1 cellular context compared by ENCODE assay signal in the genomic region with DNA sequence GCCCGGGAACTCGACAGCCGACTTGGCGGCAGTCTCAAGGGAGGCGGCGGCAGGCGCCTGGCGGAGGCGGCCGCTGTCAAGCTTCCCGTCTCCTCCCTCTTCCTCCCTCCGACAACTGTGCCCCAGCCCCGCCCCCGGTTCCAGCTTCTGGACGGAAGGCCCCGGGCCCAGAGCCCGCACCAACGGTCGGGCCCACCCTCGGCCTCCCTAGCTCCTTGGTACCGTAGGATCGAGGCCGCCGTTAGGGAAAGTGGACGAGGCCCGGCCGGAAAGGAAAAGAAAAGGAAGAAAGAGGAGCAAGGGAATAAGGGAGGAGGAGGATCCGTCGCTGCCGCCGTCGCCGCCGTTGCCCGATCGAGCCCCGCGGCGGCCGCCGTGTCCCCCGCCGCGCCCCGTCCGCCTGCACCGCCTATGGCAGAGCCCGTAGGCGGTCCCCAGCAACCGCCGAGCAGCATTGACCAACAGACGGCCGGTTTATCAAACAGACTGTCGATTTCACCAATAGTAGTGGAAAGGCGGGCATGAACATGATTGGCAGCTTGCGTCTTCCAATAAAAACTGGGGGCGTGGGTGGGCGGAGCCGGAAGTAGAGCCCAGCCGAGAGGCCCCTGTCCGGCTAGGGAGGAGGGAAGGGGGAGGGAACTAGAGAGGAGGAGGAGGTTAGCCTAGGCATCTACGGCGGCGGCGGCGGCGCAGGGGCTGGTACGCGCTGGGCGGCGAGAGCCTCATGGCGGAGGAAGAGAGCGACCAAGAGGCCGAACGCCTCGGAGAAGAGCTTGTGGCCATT.
TF ChIP-seq lines count a peak whose summit lies in the region.

A gene with protein sequence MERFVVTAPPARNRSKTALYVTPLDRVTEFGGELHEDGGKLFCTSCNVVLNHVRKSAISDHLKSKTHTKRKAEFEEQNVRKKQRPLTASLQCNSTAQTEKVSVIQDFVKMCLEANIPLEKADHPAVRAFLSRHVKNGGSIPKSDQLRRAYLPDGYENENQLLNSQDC (minus strand): TSS at position 413 of the 787 bp plus-strand sequence. CDS start 3,029 bp downstream, outside the sequence.
A gene (plus strand): TSS at position 663 of the 787 bp plus-strand sequence. CDS start 65 bp downstream, at position 728.

TF ChIP-seq in H1, 55 proteins besides CTCF, POLR2A, EP300 and RAD21 (continued from another document):
- TF ChIP-seq CREB1 (IDR thresholded peaks at IDR 0.05) = peak; percentile 50; the same call in 1 of the 2 replicates
- TF ChIP-seq RXRA (IDR thresholded peaks at IDR 0.05; ENCODE audit: insufficient read depth, low read depth, low read length) = no peak
- TF ChIP-seq, protein P1, sequence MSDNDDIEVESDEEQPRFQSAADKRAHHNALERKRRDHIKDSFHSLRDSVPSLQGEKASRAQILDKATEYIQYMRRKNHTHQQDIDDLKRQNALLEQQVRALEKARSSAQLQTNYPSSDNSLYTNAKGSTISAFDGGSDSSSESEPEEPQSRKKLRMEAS (IDR thresholded peaks at IDR 0.05) = peak; percentile 53; the same call in 1 of the 2 replicates
- TF ChIP-seq MAFK (IDR thresholded peaks at IDR 0.05; ENCODE audit: low read depth, low read length) = no peak
- TF ChIP-seq NANOG (IDR thresholded peaks at IDR 0.05; ENCODE audit: insufficient read depth, low read depth, low read length, poor library complexity, severe bottlenecking) = no peak
- peak; percentile 57; the same call in 1 of the 2 replicates for TF ChIP-seq RBBP5 (IDR thresholded peaks at IDR 0.05; ENCODE audit: borderline replicate concordance, low read depth, low read length)
- TF ChIP-seq, protein P2, sequence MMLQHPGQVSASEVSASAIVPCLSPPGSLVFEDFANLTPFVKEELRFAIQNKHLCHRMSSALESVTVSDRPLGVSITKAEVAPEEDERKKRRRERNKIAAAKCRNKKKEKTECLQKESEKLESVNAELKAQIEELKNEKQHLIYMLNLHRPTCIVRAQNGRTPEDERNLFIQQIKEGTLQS (IDR thresholded peaks at IDR 0.05; ENCODE audit: insufficient read depth, low read depth, low read length) = no peak
- peak; percentile 42 for TF ChIP-seq TAF7 (optimal IDR thresholded peaks at IDR 0.05; ENCODE audit: borderline replicate concordance, low read depth, low read length)
- TF ChIP-seq YY1 (IDR thresholded peaks at IDR 0.05; ENCODE audit: low read depth, low read length) = peak; percentile 69; the same call in 1 of the 2 replicates
- TF ChIP-seq SAP30 (IDR thresholded peaks at IDR 0.05; ENCODE audit: insufficient read depth, insufficient replicate concordance, low read length) = no peak
- TF ChIP-seq, protein P3, sequence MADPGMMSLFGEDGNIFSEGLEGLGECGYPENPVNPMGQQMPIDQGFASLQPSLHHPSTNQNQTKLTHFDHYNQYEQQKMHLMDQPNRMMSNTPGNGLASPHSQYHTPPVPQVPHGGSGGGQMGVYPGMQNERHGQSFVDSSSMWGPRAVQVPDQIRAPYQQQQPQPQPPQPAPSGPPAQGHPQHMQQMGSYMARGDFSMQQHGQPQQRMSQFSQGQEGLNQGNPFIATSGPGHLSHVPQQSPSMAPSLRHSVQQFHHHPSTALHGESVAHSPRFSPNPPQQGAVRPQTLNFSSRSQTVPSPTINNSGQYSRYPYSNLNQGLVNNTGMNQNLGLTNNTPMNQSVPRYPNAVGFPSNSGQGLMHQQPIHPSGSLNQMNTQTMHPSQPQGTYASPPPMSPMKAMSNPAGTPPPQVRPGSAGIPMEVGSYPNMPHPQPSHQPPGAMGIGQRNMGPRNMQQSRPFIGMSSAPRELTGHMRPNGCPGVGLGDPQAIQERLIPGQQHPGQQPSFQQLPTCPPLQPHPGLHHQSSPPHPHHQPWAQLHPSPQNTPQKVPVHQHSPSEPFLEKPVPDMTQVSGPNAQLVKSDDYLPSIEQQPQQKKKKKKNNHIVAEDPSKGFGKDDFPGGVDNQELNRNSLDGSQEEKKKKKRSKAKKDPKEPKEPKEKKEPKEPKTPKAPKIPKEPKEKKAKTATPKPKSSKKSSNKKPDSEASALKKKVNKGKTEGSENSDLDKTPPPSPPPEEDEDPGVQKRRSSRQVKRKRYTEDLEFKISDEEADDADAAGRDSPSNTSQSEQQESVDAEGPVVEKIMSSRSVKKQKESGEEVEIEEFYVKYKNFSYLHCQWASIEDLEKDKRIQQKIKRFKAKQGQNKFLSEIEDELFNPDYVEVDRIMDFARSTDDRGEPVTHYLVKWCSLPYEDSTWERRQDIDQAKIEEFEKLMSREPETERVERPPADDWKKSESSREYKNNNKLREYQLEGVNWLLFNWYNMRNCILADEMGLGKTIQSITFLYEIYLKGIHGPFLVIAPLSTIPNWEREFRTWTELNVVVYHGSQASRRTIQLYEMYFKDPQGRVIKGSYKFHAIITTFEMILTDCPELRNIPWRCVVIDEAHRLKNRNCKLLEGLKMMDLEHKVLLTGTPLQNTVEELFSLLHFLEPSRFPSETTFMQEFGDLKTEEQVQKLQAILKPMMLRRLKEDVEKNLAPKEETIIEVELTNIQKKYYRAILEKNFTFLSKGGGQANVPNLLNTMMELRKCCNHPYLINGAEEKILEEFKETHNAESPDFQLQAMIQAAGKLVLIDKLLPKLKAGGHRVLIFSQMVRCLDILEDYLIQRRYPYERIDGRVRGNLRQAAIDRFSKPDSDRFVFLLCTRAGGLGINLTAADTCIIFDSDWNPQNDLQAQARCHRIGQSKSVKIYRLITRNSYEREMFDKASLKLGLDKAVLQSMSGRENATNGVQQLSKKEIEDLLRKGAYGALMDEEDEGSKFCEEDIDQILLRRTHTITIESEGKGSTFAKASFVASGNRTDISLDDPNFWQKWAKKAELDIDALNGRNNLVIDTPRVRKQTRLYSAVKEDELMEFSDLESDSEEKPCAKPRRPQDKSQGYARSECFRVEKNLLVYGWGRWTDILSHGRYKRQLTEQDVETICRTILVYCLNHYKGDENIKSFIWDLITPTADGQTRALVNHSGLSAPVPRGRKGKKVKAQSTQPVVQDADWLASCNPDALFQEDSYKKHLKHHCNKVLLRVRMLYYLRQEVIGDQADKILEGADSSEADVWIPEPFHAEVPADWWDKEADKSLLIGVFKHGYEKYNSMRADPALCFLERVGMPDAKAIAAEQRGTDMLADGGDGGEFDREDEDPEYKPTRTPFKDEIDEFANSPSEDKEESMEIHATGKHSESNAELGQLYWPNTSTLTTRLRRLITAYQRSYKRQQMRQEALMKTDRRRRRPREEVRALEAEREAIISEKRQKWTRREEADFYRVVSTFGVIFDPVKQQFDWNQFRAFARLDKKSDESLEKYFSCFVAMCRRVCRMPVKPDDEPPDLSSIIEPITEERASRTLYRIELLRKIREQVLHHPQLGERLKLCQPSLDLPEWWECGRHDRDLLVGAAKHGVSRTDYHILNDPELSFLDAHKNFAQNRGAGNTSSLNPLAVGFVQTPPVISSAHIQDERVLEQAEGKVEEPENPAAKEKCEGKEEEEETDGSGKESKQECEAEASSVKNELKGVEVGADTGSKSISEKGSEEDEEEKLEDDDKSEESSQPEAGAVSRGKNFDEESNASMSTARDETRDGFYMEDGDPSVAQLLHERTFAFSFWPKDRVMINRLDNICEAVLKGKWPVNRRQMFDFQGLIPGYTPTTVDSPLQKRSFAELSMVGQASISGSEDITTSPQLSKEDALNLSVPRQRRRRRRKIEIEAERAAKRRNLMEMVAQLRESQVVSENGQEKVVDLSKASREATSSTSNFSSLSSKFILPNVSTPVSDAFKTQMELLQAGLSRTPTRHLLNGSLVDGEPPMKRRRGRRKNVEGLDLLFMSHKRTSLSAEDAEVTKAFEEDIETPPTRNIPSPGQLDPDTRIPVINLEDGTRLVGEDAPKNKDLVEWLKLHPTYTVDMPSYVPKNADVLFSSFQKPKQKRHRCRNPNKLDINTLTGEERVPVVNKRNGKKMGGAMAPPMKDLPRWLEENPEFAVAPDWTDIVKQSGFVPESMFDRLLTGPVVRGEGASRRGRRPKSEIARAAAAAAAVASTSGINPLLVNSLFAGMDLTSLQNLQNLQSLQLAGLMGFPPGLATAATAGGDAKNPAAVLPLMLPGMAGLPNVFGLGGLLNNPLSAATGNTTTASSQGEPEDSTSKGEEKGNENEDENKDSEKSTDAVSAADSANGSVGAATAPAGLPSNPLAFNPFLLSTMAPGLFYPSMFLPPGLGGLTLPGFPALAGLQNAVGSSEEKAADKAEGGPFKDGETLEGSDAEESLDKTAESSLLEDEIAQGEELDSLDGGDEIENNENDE (IDR thresholded peaks at IDR 0.05; ENCODE audit: insufficient replicate concordance, low read length) = no peak
- TF ChIP-seq POU5F1 (IDR thresholded peaks at IDR 0.05; ENCODE audit: low read depth, low read length) = no peak
- no peak for TF ChIP-seq TEAD4 (IDR thresholded peaks at IDR 0.05; ENCODE audit: low read depth, low read length)
- TF ChIP-seq JUND (IDR thresholded peaks at IDR 0.05; ENCODE audit: low read length) = no peak
- no peak for TF ChIP-seq RNF2 (IDR thresholded peaks at IDR 0.05; ENCODE audit: borderline replicate concordance, low read depth, low read length, missing control alignments, poor library complexity, severe bottlenecking)
- TF ChIP-seq EGR1 (IDR thresholded peaks at IDR 0.05; ENCODE audit: borderline replicate concordance, low read depth, low read length) = peak; percentile 75
- TF ChIP-seq SP4 (IDR thresholded peaks at IDR 0.05; ENCODE audit: low read length) = peak; percentile 96
- TF ChIP-seq BRCA1 (IDR thresholded peaks at IDR 0.05; ENCODE audit: low read depth, low read length) = no peak
- TF ChIP-seq TCF12 (IDR thresholded peaks at IDR 0.05; ENCODE audit: low read depth, low read length) = no peak
- TF ChIP-seq ASH2L (IDR thresholded peaks at IDR 0.05; ENCODE audit: low read length) = no peak
- TF ChIP-seq KDM4A (IDR thresholded peaks at IDR 0.05; ENCODE audit: low read depth, low read length, severe bottlenecking) = peak; percentile 76
- no peak for TF ChIP-seq KDM5A (IDR thresholded peaks at IDR 0.05; ENCODE audit: low read length)
- TF ChIP-seq, protein P4, sequence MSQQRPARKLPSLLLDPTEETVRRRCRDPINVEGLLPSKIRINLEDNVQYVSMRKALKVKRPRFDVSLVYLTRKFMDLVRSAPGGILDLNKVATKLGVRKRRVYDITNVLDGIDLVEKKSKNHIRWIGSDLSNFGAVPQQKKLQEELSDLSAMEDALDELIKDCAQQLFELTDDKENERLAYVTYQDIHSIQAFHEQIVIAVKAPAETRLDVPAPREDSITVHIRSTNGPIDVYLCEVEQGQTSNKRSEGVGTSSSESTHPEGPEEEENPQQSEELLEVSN (IDR thresholded peaks at IDR 0.05) = no peak
- peak; percentile 95 for TF ChIP-seq CHD2 (IDR thresholded peaks at IDR 0.05; ENCODE audit: low read length)
- peak; percentile 61 for TF ChIP-seq TAF1 (IDR thresholded peaks at IDR 0.05; ENCODE audit: low read depth, low read length)
- peak; percentile 75 for TF ChIP-seq PHF8 (conservative IDR thresholded peaks at IDR 0.05; ENCODE audit: low read depth, low read length)
- peak; percentile 73 for TF ChIP-seq POLR2AphosphoS5 (IDR thresholded peaks at IDR 0.05; ENCODE audit: low read depth, low read length)
- TF ChIP-seq TBP (IDR thresholded peaks at IDR 0.05; ENCODE audit: low read depth, low read length) = peak; percentile 61; the same call in 1 of the 2 replicates
- no peak for TF ChIP-seq BCL11A (IDR thresholded peaks at IDR 0.05; ENCODE audit: low read depth in 2 of 2, low read length in 2 of 2)
- TF ChIP-seq SP1 (IDR thresholded peaks at IDR 0.05; ENCODE audit: low read depth, low read length) = peak; percentile 99
- no peak for TF ChIP-seq CEBPB (IDR thresholded peaks at IDR 0.05; ENCODE audit: low read depth, low read length)
- peak; percentile 89 for TF ChIP-seq GABPA (IDR thresholded peaks at IDR 0.05; ENCODE audit: borderline replicate concordance, insufficient read depth, low read length)
TF ChIP-seq in H1: peak in this region for 16.
